Comparison of ENCODE assay signal across 29 cellular contexts in genomic region chr22:27295071-27295470, GRCh38.
"Had no signal": no experiment of that assay in that cellular context is flagged by ENCODE, and none has a peak within 500 bp of the region (broad histone marks: within the 10 kb centered on the region; RNA-seq: fewer than 3 reads in every experiment).

No MANE protein-coding gene starts in this region.

- H3K36me3 ChIP-seq: gastrocnemius medialis, heart left ventricle, right lobe of liver, thoracic aorta, tibial nerve, upper lobe of left lung, uterus had no signal

- H3K79me2 ChIP-seq: hepatocyte, parathyroid adenoma had no signal

- H3K9me3 Mint-ChIP-seq: dendritic cell treated with granulocyte-macrophage colony-stimulating factor and Interleukin-4, amounts not matched to agents 40 ng/mL and 50 ng/mL, for 4 days; endodermal cell; naive thymus-derived CD4-positive, alpha-beta T cell; nephron progenitor cell; stimulated activated naive B cell treated with anti-CD40 and anti-IgM and Interleukin-4, amounts not matched to agents 10 μg/mL and 1 μg/mL and 100 μg/mL, for 72 hours; stimulated activated naive CD8-positive, alpha-beta T cell treated with anti-CD3 and anti-CD28 coated beads, Interleukin-15, Interleukin-2, amounts not matched to agents 100 ng/mL and 50 ng/mL, for 24 hours had no signal

- FAIRE-seq: colon, kidney, small intestine had no signal

- H3K36me3 Mint-ChIP-seq: naive thymus-derived CD4-positive, alpha-beta T cell had no signal

- H3K4me1 ChIP-seq: gastrocnemius medialis, parathyroid adenoma, right lobe of liver, upper lobe of left lung, uterus had no signal

- H3K4me3 ChIP-seq: gastrocnemius medialis, heart left ventricle, hepatocyte, lung, right lobe of liver, thoracic aorta, tibial nerve, upper lobe of left lung, uterus had no signal

- H3K9me3 ChIP-seq: gastrocnemius medialis, heart left ventricle, right lobe of liver, thoracic aorta, tibial nerve, upper lobe of left lung, uterus had no signal

- ATAC-seq: esophagus mucosa; gastrocnemius medialis; heart left ventricle; left lobe of liver; naive thymus-derived CD4-positive, alpha-beta T cell; right lobe of liver; stimulated activated naive B cell treated with anti-CD40 and anti-IgM and Interleukin-4, amounts not matched to agents 10 μg/mL and 1 μg/mL and 100 μg/mL, for 72 hours had no signal

- H3K9ac ChIP-seq: parathyroid adenoma had no signal

- H3K27me3 ChIP-seq: right lobe of liver, upper lobe of left lung, uterus had no signal

- H2AFZ ChIP-seq: hepatocyte, parathyroid adenoma had no signal

- H3K27ac Mint-ChIP-seq: dendritic cell treated with granulocyte-macrophage colony-stimulating factor and Interleukin-4, amounts not matched to agents 40 ng/mL and 50 ng/mL, for 4 days; endodermal cell; naive thymus-derived CD4-positive, alpha-beta T cell; nephron progenitor cell; progenitor cell of endocrine pancreas; stimulated activated naive B cell treated with anti-CD40 and anti-IgM and Interleukin-4, amounts not matched to agents 10 μg/mL and 1 μg/mL and 100 μg/mL, for 72 hours; stimulated activated naive CD8-positive, alpha-beta T cell treated with anti-CD3 and anti-CD28 coated beads, Interleukin-15, Interleukin-2, amounts not matched to agents 100 ng/mL and 50 ng/mL, for 24 hours had no signal

- H3K4me3 Mint-ChIP-seq: dendritic cell treated with granulocyte-macrophage colony-stimulating factor and Interleukin-4, amounts not matched to agents 40 ng/mL and 50 ng/mL, for 4 days; endodermal cell; naive thymus-derived CD4-positive, alpha-beta T cell; nephron progenitor cell; stimulated activated naive B cell treated with anti-CD40 and anti-IgM and Interleukin-4, amounts not matched to agents 10 μg/mL and 1 μg/mL and 100 μg/mL, for 72 hours; stimulated activated naive CD8-positive, alpha-beta T cell treated with anti-CD3 and anti-CD28 coated beads, Interleukin-15, Interleukin-2, amounts not matched to agents 100 ng/mL and 50 ng/mL, for 24 hours had no signal

- H3K27ac ChIP-seq: epithelial cell of prostate, gastrocnemius medialis, heart left ventricle, hepatocyte, parathyroid adenoma, right lobe of liver, thoracic aorta, tibial nerve, upper lobe of left lung, uterus had no signal

- H3K4me2 ChIP-seq: hepatocyte had no signal

- DNase-seq: effector CD8-positive, alpha-beta T cell; endodermal cell; foreskin fibroblast; gastrocnemius medialis; heart left ventricle; kidney; mesendoderm; midbrain; naive thymus-derived CD4-positive, alpha-beta T cell; nephron progenitor cell; right lobe of liver; small intestine; stimulated activated CD4-positive, alpha-beta T cell treated with anti-CD3 and anti-CD28 coated beads, Interleukin-15, amount 100 ng/mL, for 24 hours; stimulated activated CD4-positive, alpha-beta T cell treated with anti-CD3 and anti-CD28 coated beads, Interleukin-2, amount 100 ng/mL, for 48 hours; stimulated activated naive B cell treated with anti-CD40 and anti-IgM and Interleukin-4, amounts not matched to agents 10 μg/mL and 1 μg/mL and 100 μg/mL, for 72 hours; upper lobe of left lung; uterus had no signal
